ENCODE assay signal across 8 cellular contexts in genomic region chr4:39976945-39977488, GRCh38. TPM values are rescaled to one million over a fixed set of nuclear protein-coding genes. Genes with fewer than 3 reads are reported as not detected.
DNase-seq lines count a peak whose midpoint lies in the region; ATAC-seq, FAIRE-seq and TF ChIP-seq lines count a peak whose summit lies in the region.

No MANE protein-coding gene starts in this region.

- POLR2A ChIA-PET in A549 (lab: Yijun Ruan, JAX): no interaction called here
- POLR2A ChIA-PET in activated naive CD8-positive, alpha-beta T cell treated with anti-CD3 and anti-CD28 coated beads, Interleukin-2, amount 10 ng/mL, durations not matched to agents 7 days and 5 days (lab: Charles Lee): interaction anchor here (0.6 to 1.0 kb wide), 2 partner anchors 279 to 624 kb away, joined by 3 to 5 read pairs; partner anchors contain the start of gene UBE2K

- peaks cover 31% of the 10 kb centered on the region for H3K36me3 ChIP-seq in SJSA1
- H3K36me3 ChIP-seq in left ventricle myocardium inferior: peaks cover 24% of the 10 kb centered on the region
- H3K36me3 ChIP-seq in prostate gland: no peaks in the 10 kb centered on the region
- no peaks in the 10 kb centered on the region for H3K36me3 ChIP-seq in aorta (ENCODE audit: control insufficient read depth in 1 of 2, insufficient read depth in 2 of 2, low read length in 1 of 2)

- H3K4me1 Mint-ChIP-seq in activated naive CD8-positive, alpha-beta T cell treated with anti-CD3 and anti-CD28 coated beads, Interleukin-2, amount 10 ng/mL, durations not matched to agents 7 days and 5 days: peaks cover 29% of the 10 kb centered on the region

- ATAC-seq in A549 (peak; percentile 48 to 58), GM18873 (IDR thresholded peaks at IDR 0.05; ENCODE audit: low FRiP score, unreplicated experiment) (peak; percentile 9), HG03135 (IDR thresholded peaks at IDR 0.05; ENCODE audit: unreplicated experiment) (peak; percentile 25), aorta (ENCODE audit: low FRiP score) (peak; percentile 66)
- ATAC-seq in activated naive CD8-positive, alpha-beta T cell treated with anti-CD3 and anti-CD28 coated beads, Interleukin-2, amount 10 ng/mL, durations not matched to agents 7 days and 5 days (ENCODE audit: low read depth): peak; percentile 25

- CTCF ChIA-PET in A549 (lab: Yijun Ruan, JAX): interaction anchor here (1.5 kb wide), 1 partner anchor 79 kb away, joined by 3 read pairs; no protein-coding TSS in a partner anchor

- no peak for FAIRE-seq in A549 (lab: Jason Lieb, UNC)

- intact Hi-C loops in left ventricle myocardium inferior (cut with micrococcal nuclease): loop anchor here (5.0 kb wide), 1 partner anchor 280 kb away; the partner anchor contains the start of gene UBE2K
- intact Hi-C loops in prostate gland (cut with DNase I): loop anchor here (1.0 to 10.0 kb wide), 5 partner anchors 132 to 506 kb away; partner anchors contain the start of genes SMIM14, UBE2K and UGDH
- intact Hi-C loops in aorta (cut with DNase I): loop anchor here (1.0 to 10.0 kb wide), 6 partner anchors 62 to 518 kb away; partner anchors contain the start of genes LIAS (in 1 of the 2), RPL9 (in 1 of the 2) and UBE2K (in 1 of the 2)

- peak in 1 of 2 experiments; percentile 17 for DNase-seq in A549 (ENCODE audit: low read depth in 1 of 2, low spot score in 1 of 2)
- DNase-seq in SJSA1 (ENCODE audit: low read depth in 1 of 2, low spot score in 2 of 2): peak; percentile 14 to 36
- no peak for DNase-seq in activated naive CD8-positive, alpha-beta T cell treated with anti-CD3 and anti-CD28 coated beads, Interleukin-2, amount 10 ng/mL, durations not matched to agents 7 days and 5 days
- DNase-seq in left ventricle myocardium inferior: no peak
- peak; percentile 10 for DNase-seq in prostate gland (ENCODE audit: low spot score)
- peak; percentile 65 to 83 for DNase-seq in aorta

- peaks cover 24% of the 10 kb centered on the region for H3K36me3 Mint-ChIP-seq in activated naive CD8-positive, alpha-beta T cell treated with anti-CD3 and anti-CD28 coated beads, Interleukin-2, amount 10 ng/mL, durations not matched to agents 7 days and 5 days

- H3K27ac Mint-ChIP-seq in activated naive CD8-positive, alpha-beta T cell treated with anti-CD3 and anti-CD28 coated beads, Interleukin-2, amount 10 ng/mL, durations not matched to agents 7 days and 5 days: peak overlapping the region; percentile 90

- peaks cover 16% of the 10 kb centered on the region for H3K4me1 ChIP-seq in A549
- peaks cover 9% of the 10 kb centered on the region for H3K4me1 ChIP-seq in SJSA1 (replicated peaks)
- H3K4me1 ChIP-seq in left ventricle myocardium inferior: peaks cover 44% of the 10 kb centered on the region
- no peaks in the 10 kb centered on the region for H3K4me1 ChIP-seq in prostate gland (replicated peaks)
- no peaks in the 10 kb centered on the region for H3K4me1 ChIP-seq in aorta (ENCODE audit: control insufficient read depth in 1 of 2, insufficient read depth in 2 of 2, low read length in 2 of 2)

- TF ChIP-seq CTCF in A549 (IDR thresholded peaks at IDR 0.05) (no peak), left ventricle myocardium inferior (IDR thresholded peaks at IDR 0.05; ENCODE audit: borderline replicate concordance) (no peak), prostate gland (IDR thresholded peaks at IDR 0.05) (no peak)

- H3K27me3 Mint-ChIP-seq in activated naive CD8-positive, alpha-beta T cell treated with anti-CD3 and anti-CD28 coated beads, Interleukin-2, amount 10 ng/mL, durations not matched to agents 7 days and 5 days: no peaks in the 10 kb centered on the region

- H3K4me3 ChIP-seq in A549 (peak overlapping the region; percentile 95), SJSA1 (peak overlapping the region; percentile 88), left ventricle myocardium inferior (peak overlapping the region; percentile 86), prostate gland (peak overlapping the region; percentile 89 to 93), aorta (ENCODE audit: low read length in 2 of 2) (peak overlapping the region; percentile 81 to 94)

- H3K27me3 ChIP-seq in SJSA1 (replicated peaks) (no peaks in the 10 kb centered on the region), left ventricle myocardium inferior (ENCODE audit: low read depth) (no peaks in the 10 kb centered on the region), prostate gland (replicated peaks; ENCODE audit: insufficient read depth) (no peaks in the 10 kb centered on the region), aorta (ENCODE audit: control insufficient read depth in 1 of 2, insufficient read depth in 2 of 2, low read length in 1 of 2) (no peaks in the 10 kb centered on the region)

- H3K9me3 ChIP-seq in A549: no peaks in the 10 kb centered on the region
- H3K9me3 ChIP-seq in SJSA1 (replicated peaks): no peaks in the 10 kb centered on the region
- H3K9me3 ChIP-seq in left ventricle myocardium inferior (replicated peaks): no peaks in the 10 kb centered on the region
- H3K9me3 ChIP-seq in prostate gland: no peaks in the 10 kb centered on the region
- no peaks in the 10 kb centered on the region for H3K9me3 ChIP-seq in aorta (ENCODE audit: control insufficient read depth, low read length)

- no peak for TF ChIP-seq EP300 in A549 (IDR thresholded peaks at IDR 0.05)

- TF ChIP-seq RAD21 in A549 (conservative IDR thresholded peaks at IDR 0.05 in 1 of 2, IDR thresholded peaks at IDR 0.05 in 1 of 2): no peak

- H3K9me3 Mint-ChIP-seq in activated naive CD8-positive, alpha-beta T cell treated with anti-CD3 and anti-CD28 coated beads, Interleukin-2, amount 10 ng/mL, durations not matched to agents 7 days and 5 days: no peaks in the 10 kb centered on the region

- TF ChIP-seq POLR2A in A549 (IDR thresholded peaks at IDR 0.05; ENCODE audit: low read length) (no peak), prostate gland (IDR thresholded peaks at IDR 0.05) (no peak)

- peak overlapping the region; percentile 99 for H3K4me3 Mint-ChIP-seq in activated naive CD8-positive, alpha-beta T cell treated with anti-CD3 and anti-CD28 coated beads, Interleukin-2, amount 10 ng/mL, durations not matched to agents 7 days and 5 days

- H3K4me2 ChIP-seq in A549: peak overlapping the region; percentile 95

- no CpG with 5 or more reads among the region's 54 CpGs for WGBS in A549 (ENCODE audit: missing lambda C conversion rate)
- WGBS in prostate gland: under 1% methylated on average over 50 of the region's 54 CpGs
- WGBS in aorta, 2 donors: 0 to 1% methylated on average over 34 to 54 of the region's 54 CpGs

- H3K27ac ChIP-seq in A549 (peak overlapping the region; percentile 98 to 100), SJSA1 (peak overlapping the region; percentile 81), left ventricle myocardium inferior (replicated peaks) (peak overlapping the region; percentile 91), prostate gland (peak overlapping the region; percentile 97 to 98), aorta (ENCODE audit: low read depth in 1 of 2, low read length in 2 of 2) (peak overlapping the region; percentile 31 to 77)

TF ChIP-seq in A549, 52 proteins besides CTCF, POLR2A, EP300 and RAD21:
- TF ChIP-seq KDM1A (IDR thresholded peaks at IDR 0.05; ENCODE audit: low read depth): no peak
- no peak for TF ChIP-seq CHD2 (IDR thresholded peaks at IDR 0.05; ENCODE audit: low read length, partially characterized antibody)
- TF ChIP-seq RARB (CRISPR knock-in tag; IDR thresholded peaks at IDR 0.05): no peak
- no peak for TF ChIP-seq CHD4 (IDR thresholded peaks at IDR 0.05; ENCODE audit: borderline replicate concordance)
- TF ChIP-seq PHF8 (IDR thresholded peaks at IDR 0.05; ENCODE audit: borderline replicate concordance, low read depth): peak; percentile 70
- TF ChIP-seq ESRRA (IDR thresholded peaks at IDR 0.05; ENCODE audit: borderline replicate concordance, low read length): no peak
- TF ChIP-seq MAX (IDR thresholded peaks at IDR 0.05): no peak
- TF ChIP-seq BCL3 (IDR thresholded peaks at IDR 0.05): no peak

RNA-seq across cellular contexts. Expression of gene PDS5A, which starts 0.7 kb away (rescaled TPM):
- polyA plus RNA-seq in A549 (2011; rRNA removed) (87.5 and 90.0 TPM in 2 replicates), A549 (2017; fragmentation: RNase III; extraction: RNeasy Plus Mini Kit Qiagen cat#74134 plus additional on column Dnase treatment) (30.7 to 34.6 TPM (median 33.0 TPM) in 3 replicates), aorta (10 to 100 TPM; 13.8 TPM)
- 13.8 and 15.0 TPM in 2 replicates for polyA plus RNA-seq in A549 (2012; cell fraction: cytosol; rRNA removed)
- 8.2 and 11.9 TPM in 2 replicates for polyA plus RNA-seq in A549 (2012; cell fraction: nucleus; rRNA removed)
- polyA minus RNA-seq in A549 (2011; rRNA and poly(A)+ RNA removed): 64.9 and 101 TPM in 2 replicates
- total RNA-seq in SJSA1 (2014; rRNA removed; shearing (Covaris generic)): 39.5 and 39.6 TPM in 2 replicates
- 10 to 100 TPM; 96.7 to 99.9 TPM for total RNA-seq in activated naive CD8-positive, alpha-beta T cell treated with anti-CD3 and anti-CD28 coated beads, Interleukin-2, amount 10 ng/mL, durations not matched to agents 7 days and 5 days
- total RNA-seq in left ventricle myocardium inferior (29.3 TPM), prostate gland (10 to 100 TPM; 55.7 to 57.0 TPM), aorta (10 to 100 TPM; 50.9 to 73.3 TPM)

Comparison
In these comparisons a context has a peak if more than half of its experiments do, and no peak if none do; other contexts are left out.
1. ATAC-seq: peak in every context shown above with its lines; median percentile 66 in aorta; 53 in A549; 25 in HG03135; 25 in activated naive CD8-positive, alpha-beta T cell treated with anti-CD3 and anti-CD28 coated beads, Interleukin-2, amount 10 ng/mL, durations not matched to agents 7 days and 5 days; 9 in GM18873.
2. DNase-seq: peak in SJSA1 (2 of 2), prostate gland (single experiment) and aorta (2 of 2); none in activated naive CD8-positive, alpha-beta T cell treated with anti-CD3 and anti-CD28 coated beads, Interleukin-2, amount 10 ng/mL, durations not matched to agents 7 days and 5 days (single experiment) and left ventricle myocardium inferior (single experiment).
3. Peak in every context shown above with its lines, with median percentiles within 50 percentile points of each other: H3K27ac ChIP-seq and H3K4me3 ChIP-seq.